Comparison of ENCODE assay signal across 19 cellular contexts in the genomic region with DNA sequence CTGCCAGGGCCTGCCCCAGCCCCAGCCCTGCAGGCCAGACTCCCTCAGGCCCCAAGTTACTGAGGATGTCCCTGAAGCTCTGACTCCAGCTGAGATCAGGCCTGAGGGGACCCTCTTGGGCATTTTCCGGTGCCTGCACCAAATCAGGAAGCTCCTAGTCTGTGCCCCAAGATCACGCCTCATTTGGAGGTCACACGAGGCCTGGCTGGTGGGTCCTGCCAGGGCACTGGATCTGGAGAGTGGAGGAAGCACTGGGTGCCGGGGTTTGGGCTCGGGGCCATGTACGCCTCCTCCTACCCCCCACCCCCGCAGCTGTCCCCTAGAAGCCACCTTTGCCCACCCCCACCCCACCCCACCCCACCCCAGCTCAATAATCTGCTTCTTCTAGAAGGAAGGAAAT. TPM values are rescaled to one million over a fixed set of nuclear protein-coding genes. Genes with fewer than 3 reads are reported as not detected.
A peak's percentile ranks its signal among the peaks of the same experiment; 100 is the strongest.
DNase-seq lines count a peak whose midpoint lies in the region; ATAC-seq and TF ChIP-seq lines count a peak whose summit lies in the region.
"Had no signal": no experiment of that assay in that cellular context is flagged by ENCODE, and none has a peak within 500 bp of the region (broad histone marks: within the 10 kb centered on the region; RNA-seq: fewer than 3 reads in every experiment).

No MANE protein-coding gene starts in this region.

- H3K36me3 Mint-ChIP-seq in brain (no peaks in the 10 kb centered on the region), mesothelial cell of epicardium (no peaks in the 10 kb centered on the region)
- H3K36me3 Mint-ChIP-seq: activated naive CD4-positive, alpha-beta T cell treated with anti-CD3 and anti-CD28 coated beads, Interleukin-2, amount 50 U/mL, for 24 hours had no signal

- no peak overlapping the region for H3K4me3 ChIP-seq in Karpas-422 (ENCODE audit: low read length)
- H3K4me3 ChIP-seq: pancreas had no signal

- POLR2A ChIA-PET in GM10248 (lab: Yijun Ruan, JAX) = interaction anchor here (1.6 kb wide), 1 partner anchor 104 kb away, joined by 4 read pairs; the partner anchor contains the start of gene MAT2A

- H3K27ac Mint-ChIP-seq in brain (peak overlapping the region in 4 of 5 experiments; percentile 94 to 100 (median 96)), mesothelial cell of epicardium (peak overlapping the region; percentile 16)
- H3K27ac Mint-ChIP-seq: activated naive CD4-positive, alpha-beta T cell treated with anti-CD3 and anti-CD28 coated beads, Interleukin-2, amount 50 U/mL, for 24 hours had no signal

- no peaks in the 10 kb centered on the region for H3K27me3 ChIP-seq in Karpas-422 (ENCODE audit: low read length)
- H3K27me3 ChIP-seq: brain microvascular endothelial cell, pancreas had no signal

- H3K4me3 Mint-ChIP-seq in brain (no peak overlapping the region), mesothelial cell of epicardium (no peak overlapping the region)
- H3K4me3 Mint-ChIP-seq: activated naive CD4-positive, alpha-beta T cell treated with anti-CD3 and anti-CD28 coated beads, Interleukin-2, amount 50 U/mL, for 24 hours had no signal

- H3K4me1 Mint-ChIP-seq in brain (peaks cover 91% of the 10 kb centered on the region), mesothelial cell of epicardium (peaks cover 42% of the 10 kb centered on the region)

- CTCF ChIA-PET in GM10248 (lab: Yijun Ruan, JAX) = interaction anchor here (0.8 to 2.6 kb wide), 2 partner anchors 8 to 15 kb away, joined by 3 to 28 read pairs; partner anchors contain the start of gene SH2D6

- H3K27ac ChIP-seq in Karpas-422 (ENCODE audit: low read length) (no peak overlapping the region), substantia nigra (ENCODE audit: low read depth, low read length, poor library complexity, severe bottlenecking) (peak overlapping the region; percentile 97)
- H3K27ac ChIP-seq: brain microvascular endothelial cell had no signal

- H3K4me2 ChIP-seq in Karpas-422 (ENCODE audit: low read depth, low read length, poor library complexity, severe bottlenecking) = no peak overlapping the region

- H3K36me3 ChIP-seq in Karpas-422 (ENCODE audit: insufficient read depth, low read length) = no peaks in the 10 kb centered on the region
- H3K36me3 ChIP-seq: brain microvascular endothelial cell, pancreas, WERI-Rb-1 had no signal

- no peaks in the 10 kb centered on the region for H3K79me2 ChIP-seq in Karpas-422 (ENCODE audit: low read length)

- no peak for ATAC-seq in GM21723 (IDR thresholded peaks at IDR 0.05; ENCODE audit: unreplicated experiment)
- ATAC-seq: pancreas had no signal

- H2AFZ ChIP-seq in Karpas-422 (ENCODE audit: low read length) = no peak overlapping the region

- H3K9me3 ChIP-seq in Karpas-422 (ENCODE audit: low read length) = no peaks in the 10 kb centered on the region
- H3K9me3 ChIP-seq: pancreas had no signal

- H3K4me1 ChIP-seq in Karpas-422 (ENCODE audit: low read length) = peaks cover 64% of the 10 kb centered on the region

- no peak for TF ChIP-seq CTCF in brain (conservative IDR thresholded peaks at IDR 0.05)
- no peak for TF ChIP-seq CTCF in mesothelial cell of epicardium (IDR thresholded peaks at IDR 0.05; ENCODE audit: unreplicated experiment)
- no peak for TF ChIP-seq CTCF in GM10248 (IDR thresholded peaks at IDR 0.05; ENCODE audit: control extremely low read depth, extremely low read depth, low read depth, missing control alignments)

- no peaks in the 10 kb centered on the region for H3K9me3 Mint-ChIP-seq in brain
- no peaks in the 10 kb centered on the region for H3K9me3 Mint-ChIP-seq in mesothelial cell of epicardium
- H3K9me3 Mint-ChIP-seq: activated naive CD4-positive, alpha-beta T cell treated with anti-CD3 and anti-CD28 coated beads, Interleukin-2, amount 50 U/mL, for 24 hours had no signal

- H3K27me3 Mint-ChIP-seq in brain = no peaks in the 10 kb centered on the region
- no peaks in the 10 kb centered on the region for H3K27me3 Mint-ChIP-seq in mesothelial cell of epicardium (ENCODE audit: low read depth)
- H3K27me3 Mint-ChIP-seq: activated naive CD4-positive, alpha-beta T cell treated with anti-CD3 and anti-CD28 coated beads, Interleukin-2, amount 50 U/mL, for 24 hours had no signal

- H3K9me2 ChIP-seq in Karpas-422 (replicated peaks; ENCODE audit: insufficient read depth, low read length) = no peaks in the 10 kb centered on the region

- DNase-seq in Karpas-422 (peak; percentile 44), mesothelial cell of epicardium (ENCODE audit: low spot score in 2 of 2, unreplicated experiment in 2 of 2) (no peak), substantia nigra (lab: John Stamatoyannopoulos, UW) (peak in 2 of 49 donors; percentile 31 to 38), T1000 (lab: John Stamatoyannopoulos, UW) (no peak), GM10248 (ENCODE audit: extremely low spot score) (no peak), HPDE6-E6E7 (ENCODE audit: extremely low spot score) (no peak)
- DNase-seq: activated CD4-positive, alpha-beta T cell treated with anti-CD3 and anti-CD28 coated beads, Interleukin-2, amount 50 U/mL, for 48 hours; brain microvascular endothelial cell; GF-D8; GOT3; Kasumi-1; T-helper 1 cell; trophoblast cell; WERI-Rb-1 had no signal

- no peak overlapping the region for H3K9ac ChIP-seq in Karpas-422 (ENCODE audit: low read length)

- H4K20me1 ChIP-seq in Karpas-422 (ENCODE audit: insufficient read depth, low read depth, low read length) = no peaks in the 10 kb centered on the region

RNA-seq across cellular contexts. Expression of gene SH2D6, which starts 16.2 kb away (rescaled TPM):
- 0.32 and 0.37 TPM in 2 replicates for total RNA-seq in Karpas-422 (2014; rRNA removed; shearing (Covaris generic); ENCODE audit: low replicate concordance)
- polyA plus RNA-seq in brain (ENCODE audit: insufficient read depth, low read depth, low replicate concordance) = 1.8 TPM
- 0.35 to 0.79 TPM (median 0.38 TPM) in 3 replicates for total RNA-seq in mesothelial cell of epicardium
- total RNA-seq: RPMI7951 had no signal

RNA-seq across cellular contexts. Expression of gene CAPG, which starts 24.5 kb away (rescaled TPM):
- 0.63 and 7.4 TPM in 2 replicates for total RNA-seq in Karpas-422 (2014; rRNA removed; shearing (Covaris generic); ENCODE audit: low replicate concordance)
- polyA plus RNA-seq in brain (ENCODE audit: insufficient read depth, low read depth, low replicate concordance) = 92.2 TPM
- 86.3 to 92.4 TPM (median 89.2 TPM) in 3 replicates for total RNA-seq in mesothelial cell of epicardium

Comparison
In these comparisons a context has a peak if more than half of its experiments do, and no peak if none do; other contexts are left out.
1. RNA of gene CAPG, which starts 24.5 kb away (total RNA-seq): 86.3 to 92.4 TPM in mesothelial cell of epicardium; 0.63 to 7.4 TPM in Karpas-422; every median in the first group is over 10 times any median in the second.